In genomic region chr1:46131093-46131492, GRCh38 we compare ENCODE assay signal across 8 cellular contexts. TPM values are rescaled to one million over a fixed set of nuclear protein-coding genes. Genes with fewer than 3 reads are reported as not detected.
DNase-seq lines count a peak whose midpoint lies in the region; ATAC-seq and TF ChIP-seq lines count a peak whose summit lies in the region.

No MANE protein-coding gene starts in this region.

- no peaks in the 10 kb centered on the region for H3K9me3 Mint-ChIP-seq in CD4-positive, alpha-beta memory T cell
- no peaks in the 10 kb centered on the region for H3K9me3 Mint-ChIP-seq in MCF 10A (ENCODE audit: unreplicated experiment)
- H3K9me3 Mint-ChIP-seq in naive thymus-derived CD4-positive, alpha-beta T cell = peaks cover 0 to 3% (median 0%) of the 10 kb centered on the region in 11 donors

- DNase-seq in CD4-positive, alpha-beta memory T cell = no peak
- DNase-seq in MCF 10A (ENCODE audit: unreplicated experiment) (peak; percentile 23), amygdala (lab: John Stamatoyannopoulos, UW) (no peak), NCI-H1436 (lab: John Stamatoyannopoulos, UW) (no peak)
- DNase-seq in naive thymus-derived CD4-positive, alpha-beta T cell = no peak

- intact Hi-C loops in CD4-positive, alpha-beta memory T cell (cut with micrococcal nuclease) = no loop called here
- intact Hi-C loops in MCF 10A (cut with micrococcal nuclease) = loop anchor here (5.0 kb wide), 1 partner anchor 91 kb away; no protein-coding TSS in a partner anchor
- intact Hi-C loops in naive thymus-derived CD4-positive, alpha-beta T cell (cut with micrococcal nuclease) = loop anchor here in 1 of 2 donors (5.0 kb wide), 1 partner anchor 64 kb away; no protein-coding TSS in a partner anchor

- peak overlapping the region; percentile 52 to 99 (median 94) for H3K4me3 Mint-ChIP-seq in CD4-positive, alpha-beta memory T cell
- peak overlapping the region; percentile 75 for H3K4me3 Mint-ChIP-seq in MCF 10A (ENCODE audit: unreplicated experiment)
- H3K4me3 Mint-ChIP-seq in naive thymus-derived CD4-positive, alpha-beta T cell = peak overlapping the region; percentile 71 to 99 (median 96)

- H3K4me3 ChIP-seq in CD4-positive, alpha-beta memory T cell (ENCODE audit: low read length in 2 of 2) = no peak overlapping the region
- peak overlapping the region; percentile 68 for H3K4me3 ChIP-seq in HUES64 (ENCODE audit: low read length)
- H3K4me3 ChIP-seq in naive thymus-derived CD4-positive, alpha-beta T cell (ENCODE audit: low read length) = no peak overlapping the region

- no peak for TF ChIP-seq CTCF in MCF 10A (IDR thresholded peaks at IDR 0.05; ENCODE audit: unreplicated experiment)

- H3K27me3 ChIP-seq in CD4-positive, alpha-beta memory T cell (ENCODE audit: insufficient read depth, low read length) = peaks cover 14% of the 10 kb centered on the region
- peaks cover 13% of the 10 kb centered on the region for H3K27me3 ChIP-seq in HUES64 (ENCODE audit: insufficient read depth, low read length)
- peaks cover 4 to 10% of the 10 kb centered on the region in 2 donors for H3K27me3 ChIP-seq in naive thymus-derived CD4-positive, alpha-beta T cell (ENCODE audit: control insufficient read depth in 2 of 2, insufficient read depth in 2 of 2, low read length in 2 of 2)

- H3K9ac ChIP-seq in HUES64 (ENCODE audit: low read depth, low read length) = peak overlapping the region; percentile 73

- CTCF ChIA-PET in CD4-positive, alpha-beta memory T cell (lab: Charles Lee; ENCODE audit: partially characterized antibody) = interaction anchor here (1.8 kb wide), 1 partner anchor 92 kb away, joined by 5 read pairs; no protein-coding TSS in a partner anchor
- CTCF ChIA-PET in MCF 10A (lab: Yijun Ruan, JAX) = interaction anchor here (0.6 to 2.0 kb wide), 8 partner anchors 46 to 874 kb away, joined by 3 to 11 read pairs (median 4); no protein-coding TSS in a partner anchor
- CTCF ChIA-PET in naive thymus-derived CD4-positive, alpha-beta T cell (lab: Charles Lee) = interaction anchor here (0.7 to 1.1 kb wide), 2 partner anchors 10 to 1364 kb away, joined by 3 to 6 read pairs; no protein-coding TSS in a partner anchor

- no peak overlapping the region for H3K27ac ChIP-seq in CD4-positive, alpha-beta memory T cell (ENCODE audit: low read depth, low read length)
- no peak overlapping the region for H3K27ac ChIP-seq in HUES64 (ENCODE audit: low read depth, low read length)
- H3K27ac ChIP-seq in naive thymus-derived CD4-positive, alpha-beta T cell (ENCODE audit: low read depth, low read length) = no peak overlapping the region

- peak overlapping the region in 1 of 7 donors; percentile 22 for H3K27ac Mint-ChIP-seq in CD4-positive, alpha-beta memory T cell
- H3K27ac Mint-ChIP-seq in MCF 10A (ENCODE audit: low read depth, unreplicated experiment) = peak overlapping the region; percentile 100
- no peak overlapping the region for H3K27ac Mint-ChIP-seq in naive thymus-derived CD4-positive, alpha-beta T cell

- WGBS in HUES64 = under 1% methylated on average over 7 of the region's 10 CpGs

- H3K36me3 Mint-ChIP-seq in CD4-positive, alpha-beta memory T cell = peaks cover 3 to 6% of the 10 kb centered on the region in 2 donors
- peaks cover 20% of the 10 kb centered on the region for H3K36me3 Mint-ChIP-seq in MCF 10A (ENCODE audit: insufficient read depth, unreplicated experiment)
- no peaks in the 10 kb centered on the region for H3K36me3 Mint-ChIP-seq in naive thymus-derived CD4-positive, alpha-beta T cell

- H3K9me3 ChIP-seq in CD4-positive, alpha-beta memory T cell (ENCODE audit: control insufficient read depth in 1 of 2, low read length in 2 of 2) = no peaks in the 10 kb centered on the region
- no peaks in the 10 kb centered on the region for H3K9me3 ChIP-seq in HUES64 (ENCODE audit: insufficient read depth, low read depth, low read length)
- no peaks in the 10 kb centered on the region for H3K9me3 ChIP-seq in naive thymus-derived CD4-positive, alpha-beta T cell (ENCODE audit: control insufficient read depth in 2 of 3, low read length in 3 of 3)

- H3K4me1 ChIP-seq in CD4-positive, alpha-beta memory T cell (ENCODE audit: insufficient read depth, low read length) = peaks cover 17% of the 10 kb centered on the region
- peaks cover 16% of the 10 kb centered on the region for H3K4me1 ChIP-seq in HUES64 (ENCODE audit: insufficient read depth, low read length)
- peaks cover 3 to 7% of the 10 kb centered on the region in 2 donors for H3K4me1 ChIP-seq in naive thymus-derived CD4-positive, alpha-beta T cell (ENCODE audit: control insufficient read depth in 2 of 2, insufficient read depth in 2 of 2, low read length in 2 of 2)

- H3K27me3 Mint-ChIP-seq in CD4-positive, alpha-beta memory T cell = peaks cover 26 to 32% of the 10 kb centered on the region in 2 donors
- H3K27me3 Mint-ChIP-seq in MCF 10A (ENCODE audit: insufficient read depth, unreplicated experiment) = no peaks in the 10 kb centered on the region
- peaks cover 45 to 73% (median 65%) of the 10 kb centered on the region in 5 donors for H3K27me3 Mint-ChIP-seq in naive thymus-derived CD4-positive, alpha-beta T cell

- H3K4me1 Mint-ChIP-seq in CD4-positive, alpha-beta memory T cell = peaks cover 13 to 28% (median 23%) of the 10 kb centered on the region in 4 donors
- peaks cover 43% of the 10 kb centered on the region for H3K4me1 Mint-ChIP-seq in MCF 10A (ENCODE audit: insufficient read depth, unreplicated experiment)
- H3K4me1 Mint-ChIP-seq in naive thymus-derived CD4-positive, alpha-beta T cell = peaks cover 15 to 38% (median 27%) of the 10 kb centered on the region in 7 donors

- BruUV-seq in MCF 10A (replicated peaks; lab: Mats Ljungman, UMichigan) = no TSS peak

- POLR2A ChIA-PET in CD4-positive, alpha-beta memory T cell (lab: Charles Lee; ENCODE audit: partially characterized antibody) = interaction anchor here (1.1 to 1.5 kb wide), 2 partner anchors 13 to 36 kb away, joined by 3 to 6 read pairs; no protein-coding TSS in a partner anchor
- POLR2A ChIA-PET in MCF 10A (lab: Yijun Ruan, JAX) = interaction anchor here (0.6 to 5.9 kb wide), 31 partner anchors 8 to 540 kb away, joined by 3 to 68 read pairs (median 8); partner anchors contain the start of genes GPBP1L1, NSUN4, RAD54L and TSPAN1
- POLR2A ChIA-PET in naive thymus-derived CD4-positive, alpha-beta T cell (lab: Charles Lee) = interaction anchor here (1.1 to 1.3 kb wide), 2 partner anchors 13 to 36 kb away, joined by 3 to 4 read pairs; no protein-coding TSS in a partner anchor

- ATAC-seq in naive thymus-derived CD4-positive, alpha-beta T cell = no peak
- ATAC-seq in GM18519 (IDR thresholded peaks at IDR 0.05; ENCODE audit: low FRiP score, unreplicated experiment) = no peak
- no peak for ATAC-seq in HG03378 (IDR thresholded peaks at IDR 0.05; ENCODE audit: unreplicated experiment)

- H3K36me3 ChIP-seq in CD4-positive, alpha-beta memory T cell (ENCODE audit: insufficient read depth, low read length) = no peaks in the 10 kb centered on the region
- no peaks in the 10 kb centered on the region for H3K36me3 ChIP-seq in HUES64 (ENCODE audit: insufficient read depth, low read length)
- peaks cover 0 to 5% (median 0%) of the 10 kb centered on the region in 3 experiments for H3K36me3 ChIP-seq in naive thymus-derived CD4-positive, alpha-beta T cell (ENCODE audit: control insufficient read depth in 2 of 3, insufficient read depth in 3 of 3, low read length in 3 of 3)

RNA-seq across cellular contexts. Expression of gene PIK3R3, which starts 1.3 kb away (rescaled TPM):
- under 1 TPM; 0.23 to 0.25 TPM for total RNA-seq in CD4-positive, alpha-beta memory T cell
- under 1 TPM in 1 of 2 donors, not detected in 1; 0.32 TPM for polyA plus RNA-seq in CD4-positive, alpha-beta memory T cell
- polyA plus RNA-seq in HUES64 (2013, experiment 1 of 2) = 12.1 TPM
- polyA plus RNA-seq in HUES64 (2013, experiment 2 of 2) = 14.5 TPM
- total RNA-seq in MCF 10A (2022) = 8.0 and 9.3 TPM in 2 replicates
- 1 to 10 TPM in 1 of 5 experiments, under 1 TPM in 4; 0.16 to 3.0 (median 0.56) TPM for total RNA-seq in naive thymus-derived CD4-positive, alpha-beta T cell
- under 1 TPM in 1 of 2 donors, not detected in 1; 0.03 TPM for polyA plus RNA-seq in naive thymus-derived CD4-positive, alpha-beta T cell

RNA-seq across cellular contexts. Expression of gene TSPAN1, which starts 43.8 kb away (rescaled TPM):
- total RNA-seq in CD4-positive, alpha-beta memory T cell = not detected
- not detected for polyA plus RNA-seq in CD4-positive, alpha-beta memory T cell
- not detected for polyA plus RNA-seq in HUES64 (2013, experiment 1 of 2)
- polyA plus RNA-seq in HUES64 (2013, experiment 2 of 2) = not detected
- total RNA-seq in MCF 10A (2022) = 22.7 and 41.7 TPM in 2 replicates
- total RNA-seq in naive thymus-derived CD4-positive, alpha-beta T cell = not detected
- not detected for polyA plus RNA-seq in naive thymus-derived CD4-positive, alpha-beta T cell

RNA-seq across cellular contexts. Expression of gene P3R3URF, which starts 45.2 kb away (rescaled TPM):
- total RNA-seq in CD4-positive, alpha-beta memory T cell = not detected
- polyA plus RNA-seq in CD4-positive, alpha-beta memory T cell = not detected
- not detected for polyA plus RNA-seq in HUES64 (2013, experiment 1 of 2)
- polyA plus RNA-seq in HUES64 (2013, experiment 2 of 2) = not detected
- total RNA-seq in MCF 10A (2022) = not detected in 2 replicates
- total RNA-seq in naive thymus-derived CD4-positive, alpha-beta T cell = not detected
- not detected for polyA plus RNA-seq in naive thymus-derived CD4-positive, alpha-beta T cell

Comparison
In these comparisons a context has a peak if more than half of its experiments do, and no peak if none do; other contexts are left out.
1. RNA of gene TSPAN1, which starts 43.8 kb away (total RNA-seq): 22.7 to 41.7 TPM in MCF 10A; not detected in CD4-positive, alpha-beta memory T cell and not detected in naive thymus-derived CD4-positive, alpha-beta T cell; every median in the first group is over 10 times any median in the second.
2. Peak in every context shown above with its lines, with median percentiles within 50 percentile points of each other: H3K4me3 Mint-ChIP-seq.